10 cellular contexts compared by ENCODE assay signal in genomic region chr16:88069397-88070168, GRCh38.
DNase-seq lines count a peak whose midpoint lies in the region; ATAC-seq and TF ChIP-seq lines count a peak whose summit lies in the region.
"Had no signal": no experiment of that assay in that cellular context is flagged by ENCODE, and none has a peak within 500 bp of the region (broad histone marks: within the 10 kb centered on the region; RNA-seq: fewer than 3 reads in every experiment).

No MANE protein-coding gene starts in this region.

- H3K36me3 Mint-ChIP-seq in GM23338 (ENCODE audit: low read depth) = peaks cover 9% of the 10 kb centered on the region

- no peaks in the 10 kb centered on the region for H3F3A ChIP-seq in GM23338 (replicated peaks; ENCODE audit: low read depth)

- no peaks in the 10 kb centered on the region for H3K9me2 ChIP-seq in GM23338 (ENCODE audit: insufficient read depth)

- H3K27ac ChIP-seq in GM23338 (ENCODE audit: low read depth) (no peak overlapping the region), spleen (peak overlapping the region in 6 of 8 donors; percentile 0 to 88 (median 64)), WERI-Rb-1 (no peak overlapping the region)
- H3K27ac ChIP-seq: dorsolateral prefrontal cortex had no signal

- H2AFZ ChIP-seq in GM23338 = no peak overlapping the region

- H3K4me1 ChIP-seq in GM23338 (ENCODE audit: insufficient read depth) = no peaks in the 10 kb centered on the region
- peaks cover 0 to 36% (median 17%) of the 10 kb centered on the region in 6 donors for H3K4me1 ChIP-seq in spleen

- H3K79me2 ChIP-seq in GM23338 (replicated peaks; ENCODE audit: insufficient read depth) = no peaks in the 10 kb centered on the region

- DNase-seq in GM23338 (ENCODE audit: low spot score) (no peak), spleen (peak; percentile 93), GM03348 (ENCODE audit: low spot score) (no peak), NCI-H187 treated with DMSO at 0.1 percent for 48 hours (lab: John Stamatoyannopoulos, UW) (no peak), WERI-Rb-1 (no peak)
- DNase-seq: NCI-H69 had no signal

- no peaks in the 10 kb centered on the region for H3K9me3 Mint-ChIP-seq in GM23338

- no peak for TF ChIP-seq CTCF in GM23338 (conservative IDR thresholded peaks at IDR 0.05; ENCODE audit: low read depth in 2 of 2)
- no peak for TF ChIP-seq CTCF in spleen (IDR thresholded peaks at IDR 0.05 in 8 of 11, conservative IDR thresholded peaks at IDR 0.05 in 3 of 11)
- TF ChIP-seq CTCF in WERI-Rb-1 (IDR thresholded peaks at IDR 0.05; ENCODE audit: low read depth, low read length) = no peak

- H3K4me1 Mint-ChIP-seq in GM23338 = no peaks in the 10 kb centered on the region; the same call in 2 of the 3 replicates

- intact Hi-C loops in spleen (cut with DNase I; ENCODE audit: low total_unique reads) = no loop called here

- no peak overlapping the region for H3K4me2 ChIP-seq in GM23338

- in situ Hi-C loops in GM18951 (cut with MboI; ENCODE audit: low sequenced_read_pairs, unreplicated experiment) = no loop called here

- 55 to 79% (median 66%) methylated on average over 20 to 25 of the region's 25 CpGs for WGBS in spleen, 5 donors

- no peaks in the 10 kb centered on the region for H4K20me1 ChIP-seq in GM23338 (replicated peaks; ENCODE audit: insufficient read depth)

- peak; percentile 45 for TF ChIP-seq POLR2A in GM18951 (IDR thresholded peaks at IDR 0.05; ENCODE audit: extremely low read depth, insufficient read depth, insufficient read length)
- TF ChIP-seq POLR2A in spleen (IDR thresholded peaks at IDR 0.05) = no peak

- H3K27ac Mint-ChIP-seq in GM23338 = no peak overlapping the region; the same call in 1 of the 2 replicates

- no peaks in the 10 kb centered on the region for H3K36me3 ChIP-seq in GM23338 (ENCODE audit: insufficient read depth)
- H3K36me3 ChIP-seq in spleen = peaks cover 0 to 100% (median 49%) of the 10 kb centered on the region in 6 donors
- H3K36me3 ChIP-seq in WERI-Rb-1 = no peaks in the 10 kb centered on the region

- H3K4me3 ChIP-seq in GM23338 (no peak overlapping the region), spleen (no peak overlapping the region), WERI-Rb-1 (ENCODE audit: low read depth, low read length) (no peak overlapping the region)
- H3K4me3 ChIP-seq: dorsolateral prefrontal cortex had no signal

- no peak overlapping the region for H3K4me3 Mint-ChIP-seq in GM23338

- peaks cover 10% of the 10 kb centered on the region for H3K27me3 Mint-ChIP-seq in GM23338 (ENCODE audit: insufficient read depth, low read depth, poor library complexity)

- ATAC-seq in GM23338 (peak; percentile 11; the same call in 1 of the 3 replicates), HG03565 (IDR thresholded peaks at IDR 0.05; ENCODE audit: unreplicated experiment) (peak; percentile 63)
- ATAC-seq: left lobe of liver had no signal

- H3K9me3 ChIP-seq in spleen (no peaks in the 10 kb centered on the region), WERI-Rb-1 (ENCODE audit: severe bottlenecking) (no peaks in the 10 kb centered on the region)

- H3K27me3 ChIP-seq in GM23338 (ENCODE audit: insufficient read depth) (no peaks in the 10 kb centered on the region), spleen (replicated peaks in 1 of 7) (no peaks in the 10 kb centered on the region), WERI-Rb-1 (ENCODE audit: insufficient read depth, low read depth, severe bottlenecking) (no peaks in the 10 kb centered on the region)
- H3K27me3 ChIP-seq: dorsolateral prefrontal cortex had no signal

TF ChIP-seq in GM23338, 12 proteins besides CTCF, POLR2A, EP300 and RAD21 (continues in another document):
- TF ChIP-seq REST (IDR thresholded peaks at IDR 0.05; ENCODE audit: unreplicated experiment) (no peak), ETS1 (IDR thresholded peaks at IDR 0.05) (no peak), STAT1 (IDR thresholded peaks at IDR 0.05; ENCODE audit: unreplicated experiment) (no peak)

Comparison
In these comparisons a context has a peak if more than half of its experiments do, and no peak if none do; other contexts are left out.
1. H3K27ac ChIP-seq: peak in spleen (6 of 8); none in GM23338 (single experiment) and WERI-Rb-1 (single experiment).